27 cellular contexts compared by ENCODE assay signal in the genomic region with DNA sequence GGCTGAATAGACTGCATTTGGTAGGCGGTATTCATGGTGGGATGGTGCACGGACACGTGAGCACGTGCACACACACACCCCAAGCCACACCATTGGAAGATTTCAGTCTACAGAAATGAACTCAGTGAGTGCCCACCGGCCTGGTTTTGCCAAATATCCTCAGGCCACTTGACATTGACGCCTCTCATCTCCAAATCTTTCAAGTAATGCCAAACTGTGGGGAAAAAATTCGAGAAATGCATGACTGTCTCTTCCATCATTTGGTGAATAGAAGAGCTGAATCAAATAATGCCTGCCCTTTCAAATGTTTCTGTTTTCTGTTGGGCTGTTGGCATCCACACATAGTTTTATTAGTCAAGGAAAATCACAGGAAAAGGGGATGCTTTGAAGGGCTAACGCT.
"Had no signal": no experiment of that assay in that cellular context is flagged by ENCODE, and none has a peak within 500 bp of the region (broad histone marks: within the 10 kb centered on the region; RNA-seq: fewer than 3 reads in every experiment).

No MANE protein-coding gene starts in this region.

- DNase-seq: colonic mucosa; effector CD8-positive, alpha-beta T cell; endodermal cell; foreskin fibroblast; heart right ventricle; hippocampal formation; left cardiac atrium; left lung; mucosa of descending colon; naive thymus-derived CD4-positive, alpha-beta T cell; spleen; stimulated activated CD4-positive, alpha-beta T cell treated with anti-CD3 and anti-CD28 coated beads, Interleukin-2, amount 100 ng/mL, for 48 hours; stimulated activated naive B cell treated with anti-CD40 and anti-IgM and Interleukin-4, amounts not matched to agents 10 μg/mL and 1 μg/mL and 100 μg/mL, for 72 hours; upper lobe of right lung had no signal

- H3K27me3 Mint-ChIP-seq: dendritic cell treated with granulocyte-macrophage colony-stimulating factor and Interleukin-4, amounts not matched to agents 40 ng/mL and 50 ng/mL, for 4 days; stimulated activated naive B cell treated with anti-CD40 and anti-IgM and Interleukin-4, amounts not matched to agents 10 μg/mL and 1 μg/mL and 100 μg/mL, for 72 hours; stimulated activated naive CD8-positive, alpha-beta T cell treated with anti-CD3 and anti-CD28 coated beads, Interleukin-15, Interleukin-2, amounts not matched to agents 100 ng/mL and 50 ng/mL, for 24 hours had no signal

- H3K27me3 ChIP-seq: colonic mucosa, gastroesophageal sphincter, heart right ventricle, left lung, neural progenitor cell, right atrium auricular region, spleen, tibial nerve, upper lobe of right lung, vagina had no signal

- H3K36me3 ChIP-seq: colonic mucosa, gastroesophageal sphincter, heart right ventricle, left lung, neural progenitor cell, prostate gland, right atrium auricular region, spleen, thoracic aorta, tibial nerve, upper lobe of right lung, vagina had no signal

- H3K36me3 Mint-ChIP-seq: naive thymus-derived CD4-positive, alpha-beta T cell; neural progenitor cell; stimulated activated naive B cell treated with anti-CD40 and anti-IgM and Interleukin-4, amounts not matched to agents 10 μg/mL and 1 μg/mL and 100 μg/mL, for 72 hours had no signal

- H3K4me1 Mint-ChIP-seq: neural progenitor cell; stimulated activated naive B cell treated with anti-CD40 and anti-IgM and Interleukin-4, amounts not matched to agents 10 μg/mL and 1 μg/mL and 100 μg/mL, for 72 hours had no signal

- H3K27ac Mint-ChIP-seq: dendritic cell treated with granulocyte-macrophage colony-stimulating factor and Interleukin-4, amounts not matched to agents 40 ng/mL and 50 ng/mL, for 4 days; endodermal cell; naive thymus-derived CD4-positive, alpha-beta T cell; nephron; neural progenitor cell; stimulated activated naive B cell treated with anti-CD40 and anti-IgM and Interleukin-4, amounts not matched to agents 10 μg/mL and 1 μg/mL and 100 μg/mL, for 72 hours; stimulated activated naive CD8-positive, alpha-beta T cell treated with anti-CD3 and anti-CD28 coated beads, Interleukin-15, Interleukin-2, amounts not matched to agents 100 ng/mL and 50 ng/mL, for 24 hours had no signal

- H3K9me3 ChIP-seq: colonic mucosa, gastroesophageal sphincter, left lung, mucosa of descending colon, prostate gland, right atrium auricular region, tibial nerve, upper lobe of right lung, vagina had no signal

- H3K4me2 ChIP-seq: neural progenitor cell had no signal

- H3K9ac ChIP-seq: neural progenitor cell had no signal

- H2AFZ ChIP-seq: neural progenitor cell had no signal

- H3K4me1 ChIP-seq: colonic mucosa, gastroesophageal sphincter, heart right ventricle, left lung, prostate gland, right atrium auricular region, spleen, tibial nerve, upper lobe of right lung, vagina had no signal

- H3K4me3 Mint-ChIP-seq: dendritic cell treated with granulocyte-macrophage colony-stimulating factor and Interleukin-4, amounts not matched to agents 40 ng/mL and 50 ng/mL, for 4 days; endodermal cell; naive thymus-derived CD4-positive, alpha-beta T cell; nephron; neural progenitor cell; stimulated activated naive B cell treated with anti-CD40 and anti-IgM and Interleukin-4, amounts not matched to agents 10 μg/mL and 1 μg/mL and 100 μg/mL, for 72 hours; stimulated activated naive CD8-positive, alpha-beta T cell treated with anti-CD3 and anti-CD28 coated beads, Interleukin-15, Interleukin-2, amounts not matched to agents 100 ng/mL and 50 ng/mL, for 24 hours had no signal

- H3K4me3 ChIP-seq: colonic mucosa, gastroesophageal sphincter, heart right ventricle, left lung, mucosa of descending colon, neural progenitor cell, prostate gland, right atrium auricular region, spleen, thoracic aorta, tibial nerve, upper lobe of right lung, vagina had no signal

- ATAC-seq: esophagus mucosa; gastroesophageal sphincter; heart right ventricle; left cardiac atrium; left lung; mucosa of descending colon; naive thymus-derived CD4-positive, alpha-beta T cell; sciatic nerve; stimulated activated naive B cell treated with anti-CD40 and anti-IgM and Interleukin-4, amounts not matched to agents 10 μg/mL and 1 μg/mL and 100 μg/mL, for 72 hours; upper lobe of right lung had no signal

- H3K27ac ChIP-seq: colonic mucosa, epithelial cell of prostate, gastroesophageal sphincter, heart right ventricle, left lung, neural progenitor cell, prostate gland, right atrium auricular region, spleen, thoracic aorta, tibial nerve, upper lobe of right lung, vagina had no signal

- H3K9me3 Mint-ChIP-seq: dendritic cell treated with granulocyte-macrophage colony-stimulating factor and Interleukin-4, amounts not matched to agents 40 ng/mL and 50 ng/mL, for 4 days; endodermal cell; stimulated activated naive CD8-positive, alpha-beta T cell treated with anti-CD3 and anti-CD28 coated beads, Interleukin-15, Interleukin-2, amounts not matched to agents 100 ng/mL and 50 ng/mL, for 24 hours had no signal
